11 cellular contexts compared by ENCODE assay signal in the genomic region with DNA sequence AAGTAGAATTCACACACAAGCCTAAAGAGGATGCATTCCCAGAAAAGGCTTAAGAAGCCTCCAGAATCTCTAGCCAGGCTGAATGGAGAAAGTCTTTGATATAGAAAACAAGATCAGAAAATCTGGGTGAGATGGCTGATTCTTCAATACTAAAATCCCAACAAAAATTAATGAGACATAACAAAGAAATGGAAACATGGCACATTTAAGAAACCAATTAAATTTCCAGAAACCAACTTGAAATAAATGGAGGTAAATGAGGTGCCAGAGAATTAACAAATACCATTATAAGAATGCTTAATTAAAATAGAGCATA. TPM values are rescaled to one million over a fixed set of nuclear protein-coding genes. Genes with fewer than 3 reads are reported as not detected.
A peak's percentile ranks its signal among the peaks of the same experiment; 100 is the strongest.
DNase-seq lines count a peak whose midpoint lies in the region; ATAC-seq and TF ChIP-seq lines count a peak whose summit lies in the region.
"Had no signal": no experiment of that assay in that cellular context is flagged by ENCODE, and none has a peak within 500 bp of the region (broad histone marks: within the 10 kb centered on the region; RNA-seq: fewer than 3 reads in every experiment).

No MANE protein-coding gene starts in this region.

- CTCF ChIA-PET in activated CD8-positive, alpha-beta T cell treated with anti-CD3 and anti-CD28 coated beads for 36 hours (lab: Charles Lee): interaction anchor here (0.6 to 3.2 kb wide), 37 partner anchors 8 to 398 kb away, joined by 3 to 16 read pairs (median 4); partner anchors contain the start of genes CCT2 and LYZ
- CTCF ChIA-PET in activated CD8-positive, alpha-beta T cell treated with anti-CD3 and anti-CD28 coated beads, Interleukin-2, amount 10 ng/mL, durations not matched to agents 7 days and 5 days (lab: Charles Lee): interaction anchor here (0.7 to 4.9 kb wide), 32 partner anchors 8 to 349 kb away, joined by 3 to 30 read pairs (median 4); partner anchors contain the start of gene LYZ

- no peak overlapping the region for H3K9ac ChIP-seq in KMS-11

- H3K4me3 Mint-ChIP-seq in activated CD8-positive, alpha-beta T cell treated with anti-CD3 and anti-CD28 coated beads for 36 hours: no peak overlapping the region
- no peak overlapping the region for H3K4me3 Mint-ChIP-seq in activated CD8-positive, alpha-beta T cell treated with anti-CD3 and anti-CD28 coated beads, Interleukin-2, amount 10 ng/mL, durations not matched to agents 7 days and 5 days
- H3K4me3 Mint-ChIP-seq in chondrocyte (ENCODE audit: unreplicated experiment) (no peak overlapping the region), progenitor cell of endocrine pancreas (ENCODE audit: low read depth) (no peak overlapping the region)

- no peak overlapping the region for H3K27ac Mint-ChIP-seq in activated CD8-positive, alpha-beta T cell treated with anti-CD3 and anti-CD28 coated beads for 36 hours
- H3K27ac Mint-ChIP-seq in activated CD8-positive, alpha-beta T cell treated with anti-CD3 and anti-CD28 coated beads, Interleukin-2, amount 10 ng/mL, durations not matched to agents 7 days and 5 days: no peak overlapping the region
- no peak overlapping the region for H3K27ac Mint-ChIP-seq in chondrocyte (ENCODE audit: unreplicated experiment)
- no peak overlapping the region for H3K27ac Mint-ChIP-seq in progenitor cell of endocrine pancreas

- H3K4me1 Mint-ChIP-seq in activated CD8-positive, alpha-beta T cell treated with anti-CD3 and anti-CD28 coated beads for 36 hours (ENCODE audit: low read depth): peaks cover 5% of the 10 kb centered on the region
- H3K4me1 Mint-ChIP-seq in activated CD8-positive, alpha-beta T cell treated with anti-CD3 and anti-CD28 coated beads, Interleukin-2, amount 10 ng/mL, durations not matched to agents 7 days and 5 days (ENCODE audit: low read depth): peaks cover 7% of the 10 kb centered on the region
- H3K4me1 Mint-ChIP-seq in chondrocyte (ENCODE audit: low read depth): no peaks in the 10 kb centered on the region
- no peaks in the 10 kb centered on the region for H3K4me1 Mint-ChIP-seq in progenitor cell of endocrine pancreas (ENCODE audit: low read depth)

- H3K27ac ChIP-seq in KMS-11: no peak overlapping the region

- no peaks in the 10 kb centered on the region for H3K36me3 ChIP-seq in KMS-11 (ENCODE audit: insufficient read depth)

- H3K27me3 Mint-ChIP-seq in activated CD8-positive, alpha-beta T cell treated with anti-CD3 and anti-CD28 coated beads for 36 hours: peaks cover 26% of the 10 kb centered on the region
- peaks cover 45% of the 10 kb centered on the region for H3K27me3 Mint-ChIP-seq in activated CD8-positive, alpha-beta T cell treated with anti-CD3 and anti-CD28 coated beads, Interleukin-2, amount 10 ng/mL, durations not matched to agents 7 days and 5 days (ENCODE audit: low read depth)
- H3K27me3 Mint-ChIP-seq in chondrocyte (ENCODE audit: low read depth): peaks cover 39% of the 10 kb centered on the region
- H3K27me3 Mint-ChIP-seq in progenitor cell of endocrine pancreas: no peaks in the 10 kb centered on the region

- TF ChIP-seq CTCF in activated CD8-positive, alpha-beta T cell treated with anti-CD3 and anti-CD28 coated beads for 36 hours (IDR thresholded peaks at IDR 0.05): peak; percentile 59
- peak; percentile 77 for TF ChIP-seq CTCF in KMS-11 (conservative IDR thresholded peaks at IDR 0.05; ENCODE audit: low read depth, low read length)
- TF ChIP-seq CTCF in chondrocyte (IDR thresholded peaks at IDR 0.05): peak; percentile 64
- peak; percentile 1 for TF ChIP-seq CTCF in progenitor cell of endocrine pancreas (IDR thresholded peaks at IDR 0.05; ENCODE audit: unreplicated experiment)

- no peaks in the 10 kb centered on the region for H3K4me1 ChIP-seq in KMS-11 (ENCODE audit: low read depth, poor library complexity, severe bottlenecking)
- H3K4me1 ChIP-seq: Caco-2 had no signal

- no peaks in the 10 kb centered on the region for H3K36me3 Mint-ChIP-seq in activated CD8-positive, alpha-beta T cell treated with anti-CD3 and anti-CD28 coated beads for 36 hours (ENCODE audit: low read depth)
- no peaks in the 10 kb centered on the region for H3K36me3 Mint-ChIP-seq in activated CD8-positive, alpha-beta T cell treated with anti-CD3 and anti-CD28 coated beads, Interleukin-2, amount 10 ng/mL, durations not matched to agents 7 days and 5 days (ENCODE audit: low read depth)
- no peaks in the 10 kb centered on the region for H3K36me3 Mint-ChIP-seq in chondrocyte (ENCODE audit: low read depth)
- H3K36me3 Mint-ChIP-seq in progenitor cell of endocrine pancreas (ENCODE audit: insufficient read depth): no peaks in the 10 kb centered on the region

- POLR2A ChIA-PET in activated CD8-positive, alpha-beta T cell treated with anti-CD3 and anti-CD28 coated beads for 36 hours (lab: Charles Lee): interaction anchor here (0.5 to 1.4 kb wide), 2 partner anchors 279 to 298 kb away, joined by 3 read pairs; no protein-coding TSS in a partner anchor
- POLR2A ChIA-PET in activated CD8-positive, alpha-beta T cell treated with anti-CD3 and anti-CD28 coated beads, Interleukin-2, amount 10 ng/mL, durations not matched to agents 7 days and 5 days (lab: Charles Lee): no interaction called here

- no peak for DNase-seq in activated CD8-positive, alpha-beta T cell treated with anti-CD3 and anti-CD28 coated beads for 36 hours
- DNase-seq in activated CD8-positive, alpha-beta T cell treated with anti-CD3 and anti-CD28 coated beads, Interleukin-2, amount 10 ng/mL, durations not matched to agents 7 days and 5 days: no peak
- no peak for DNase-seq in chondrocyte (ENCODE audit: low spot score)
- no peak for DNase-seq in progenitor cell of endocrine pancreas (ENCODE audit: low spot score, unreplicated experiment)
- DNase-seq in activated CD4-positive, alpha-beta T cell treated with anti-CD3 and anti-CD28 coated beads for 1 hour: no peak
- DNase-seq in putamen (ENCODE audit: low spot score): no peak

- ATAC-seq in activated CD8-positive, alpha-beta T cell treated with anti-CD3 and anti-CD28 coated beads for 36 hours: no peak
- ATAC-seq in activated CD8-positive, alpha-beta T cell treated with anti-CD3 and anti-CD28 coated beads, Interleukin-2, amount 10 ng/mL, durations not matched to agents 7 days and 5 days: no peak
- no peak for ATAC-seq in GM21447 (IDR thresholded peaks at IDR 0.05; ENCODE audit: unreplicated experiment)

- H3K4me2 ChIP-seq in KMS-11: no peak overlapping the region

- H3K79me2 ChIP-seq in KMS-11 (ENCODE audit: insufficient read depth, low read depth): no peaks in the 10 kb centered on the region

- no peaks in the 10 kb centered on the region for H3K9me3 Mint-ChIP-seq in activated CD8-positive, alpha-beta T cell treated with anti-CD3 and anti-CD28 coated beads for 36 hours
- no peaks in the 10 kb centered on the region for H3K9me3 Mint-ChIP-seq in activated CD8-positive, alpha-beta T cell treated with anti-CD3 and anti-CD28 coated beads, Interleukin-2, amount 10 ng/mL, durations not matched to agents 7 days and 5 days (ENCODE audit: insufficient read depth)
- H3K9me3 Mint-ChIP-seq in chondrocyte (ENCODE audit: low read depth): peaks cover 4% of the 10 kb centered on the region
- no peaks in the 10 kb centered on the region for H3K9me3 Mint-ChIP-seq in progenitor cell of endocrine pancreas (ENCODE audit: low read depth)

- H2AFZ ChIP-seq in KMS-11 (ENCODE audit: low read depth): no peak overlapping the region

- no peaks in the 10 kb centered on the region for H4K20me1 ChIP-seq in KMS-11 (ENCODE audit: insufficient read depth)

- H3K27me3 ChIP-seq in KMS-11 (ENCODE audit: insufficient read depth, low read depth): no peaks in the 10 kb centered on the region

- intact Hi-C loops in activated CD8-positive, alpha-beta T cell treated with anti-CD3 and anti-CD28 coated beads for 36 hours (cut with micrococcal nuclease): loop anchor here (5.0 kb wide), 1 partner anchor 346 kb away; no protein-coding TSS in a partner anchor

- no peak overlapping the region for H3K4me3 ChIP-seq in KMS-11 (IDR thresholded peaks at IDR 0.05; ENCODE audit: insufficient read depth, low read depth, low read length)

RNA-seq across cellular contexts. Expression of gene CPSF6, which starts 51.9 kb away (rescaled TPM):
- total RNA-seq in activated CD8-positive, alpha-beta T cell treated with anti-CD3 and anti-CD28 coated beads for 36 hours: 10 to 100 TPM; 94.1 to 98.9 TPM
- 10 to 100 TPM; 95.6 to 97.8 TPM for total RNA-seq in activated CD8-positive, alpha-beta T cell treated with anti-CD3 and anti-CD28 coated beads, Interleukin-2, amount 10 ng/mL, durations not matched to agents 7 days and 5 days
- total RNA-seq in chondrocyte: 50.3 to 55.9 TPM (median 51.6 TPM) in 3 replicates
- total RNA-seq in progenitor cell of endocrine pancreas: 154 and 156 TPM in 2 replicates

RNA-seq across cellular contexts. Expression of gene LYZ, which starts 56.9 kb away (rescaled TPM):
- not detected for total RNA-seq in activated CD8-positive, alpha-beta T cell treated with anti-CD3 and anti-CD28 coated beads for 36 hours
- not detected for total RNA-seq in activated CD8-positive, alpha-beta T cell treated with anti-CD3 and anti-CD28 coated beads, Interleukin-2, amount 10 ng/mL, durations not matched to agents 7 days and 5 days
- total RNA-seq in chondrocyte (not detected in 3 replicates), progenitor cell of endocrine pancreas (8.8 and 11.1 TPM in 2 replicates)
- total RNA-seq: H1, IMR-90 had no signal

Comparison
In these comparisons a context has a peak if more than half of its experiments do, and no peak if none do; other contexts are left out.
1. CTCF ChIP-seq: peak in every context shown above with its lines; median percentile 77 in KMS-11; 64 in chondrocyte; 59 in activated CD8-positive, alpha-beta T cell treated with anti-CD3 and anti-CD28 coated beads for 36 hours; 1 in progenitor cell of endocrine pancreas.